8 cellular contexts compared by ENCODE assay signal in the genomic region with DNA sequence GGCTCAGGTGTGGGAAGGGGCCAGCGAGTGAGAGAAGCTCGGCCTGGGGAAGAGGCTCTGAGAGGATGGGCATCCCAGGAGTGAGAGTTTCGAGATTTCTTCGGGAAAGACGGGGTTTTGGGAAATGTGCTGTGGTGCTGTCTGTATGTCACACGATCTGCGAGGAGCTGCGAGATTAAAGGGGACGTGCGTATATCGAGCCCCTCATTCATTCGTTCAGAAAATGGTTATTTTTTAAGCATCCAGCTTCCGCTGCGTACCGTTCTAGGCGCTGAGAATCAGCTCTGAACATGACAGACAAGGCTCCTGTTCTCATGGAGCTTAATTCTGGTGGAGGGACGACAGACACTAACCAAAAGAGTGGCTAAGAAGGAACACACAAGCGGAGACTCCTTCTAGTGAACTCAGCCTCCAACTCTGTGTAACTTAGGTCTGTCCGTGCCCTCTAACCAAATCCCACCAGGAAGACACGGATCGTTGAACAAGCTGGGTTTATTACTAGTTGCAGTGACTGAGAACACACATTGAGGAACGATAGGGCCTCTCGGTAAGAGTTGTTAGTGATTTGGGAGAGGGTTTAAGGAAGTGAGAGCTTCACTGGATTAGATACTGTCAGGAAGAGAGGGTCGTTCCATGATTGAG. TPM values are rescaled to one million over a fixed set of nuclear protein-coding genes. Genes with fewer than 3 reads are reported as not detected.
DNase-seq lines count a peak whose midpoint lies in the region; ATAC-seq and TF ChIP-seq lines count a peak whose summit lies in the region.

No MANE protein-coding gene starts in this region.

- peaks cover 0 to 1% (median 0%) of the 10 kb centered on the region in 11 experiments; a peak in 3 of 22 replicates for H3K36me3 ChIP-seq in BLaER1 treated with 17β-estradiol and CSF1 and Interleukin-3, amounts not matched to agents 10 nM and 100 nM
- H3K36me3 ChIP-seq in trophoblast cell (ENCODE audit: control insufficient read depth in 1 of 2, insufficient read depth in 2 of 2, low read length in 2 of 2), result no peaks in the 10 kb centered on the region

- H3K79me1 ChIP-seq in trophoblast cell (ENCODE audit: low read length), result peaks cover 14% of the 10 kb centered on the region

- no peaks in the 10 kb centered on the region for H3K36me3 Mint-ChIP-seq in WTC11

- peak overlapping the region; percentile 89 to 99 (median 98) for H3K4me3 ChIP-seq in BLaER1 treated with 17β-estradiol and CSF1 and Interleukin-3, amounts not matched to agents 10 nM and 100 nM
- peak overlapping the region; percentile 94 to 95 for H3K4me3 ChIP-seq in foreskin fibroblast (ENCODE audit: low read depth in 1 of 2, low read length in 2 of 2)
- peak overlapping the region; percentile 93 for H3K4me3 ChIP-seq in trophoblast cell (ENCODE audit: low read depth, low read length)

- H2AK5ac ChIP-seq in trophoblast cell (ENCODE audit: low read length), result no peak overlapping the region

- H3K27me3 Mint-ChIP-seq in WTC11 (ENCODE audit: low read depth), result peaks cover 20% of the 10 kb centered on the region

- H3K4me1 Mint-ChIP-seq in WTC11, result peaks cover 60% of the 10 kb centered on the region

- H3K4ac ChIP-seq in trophoblast cell (ENCODE audit: low read depth, low read length), result no peak overlapping the region

- peak overlapping the region; percentile 94 to 98 (median 95) for H3K27ac ChIP-seq in BLaER1 treated with 17β-estradiol and CSF1 and Interleukin-3, amounts not matched to agents 10 nM and 100 nM
- H3K27ac ChIP-seq in trophoblast cell (ENCODE audit: low read depth, low read length), result peak overlapping the region; percentile 19

- peak overlapping the region; percentile 19 for H2BK120ac ChIP-seq in trophoblast cell (ENCODE audit: insufficient read depth, low read length, poor library complexity)

- peak overlapping the region; percentile 50 for H3K18ac ChIP-seq in trophoblast cell (ENCODE audit: low read length)

- POLR2A ChIA-PET in HEK293T (lab: Yijun Ruan, JAX) (interaction anchor here (0.7 to 4.2 kb wide), 25 partner anchors 11 to 620 kb away, joined by 3 to 29 read pairs (median 5); a partner anchor contains a TSS), WTC11 (lab: Charles Lee) (interaction anchor here (0.6 to 1.3 kb wide), 7 partner anchors 10 to 573 kb away, joined by 3 to 6 read pairs (median 4); no protein-coding TSS in a partner anchor)

- peak overlapping the region; percentile 95 for H3K27ac Mint-ChIP-seq in WTC11

- peak overlapping the region; percentile 92 to 99 (median 96) for H3K9ac ChIP-seq in BLaER1 treated with 17β-estradiol and CSF1 and Interleukin-3, amounts not matched to agents 10 nM and 100 nM
- peak overlapping the region; percentile 65 for H3K9ac ChIP-seq in trophoblast cell (ENCODE audit: low read length)

- no CpG with 5 or more reads among the region's 24 CpGs for WGBS in trophoblast cell (ENCODE audit: extremely low coverage, insufficient coverage, insufficient read length)

- H2AFZ ChIP-seq in trophoblast cell (ENCODE audit: insufficient read depth, low read length, poor library complexity), result peak overlapping the region; percentile 74

- H4K12ac ChIP-seq in trophoblast cell (ENCODE audit: low read depth, low read length), result peak overlapping the region; percentile 78

- H3K14ac ChIP-seq in trophoblast cell (ENCODE audit: low read length), result peak overlapping the region; percentile 63

- H3K4me1 ChIP-seq in BLaER1 treated with 17β-estradiol and CSF1 and Interleukin-3, amounts not matched to agents 10 nM and 100 nM, result peaks cover 37 to 44% (median 40%) of the 10 kb centered on the region in 10 experiments
- H3K4me1 ChIP-seq in trophoblast cell (ENCODE audit: control insufficient read depth in 1 of 2, insufficient read depth in 2 of 2, low read length in 2 of 2), result peaks cover 3 to 11% of the 10 kb centered on the region in 2 experiments

- no peak overlapping the region for H2BK5ac ChIP-seq in trophoblast cell (ENCODE audit: low read depth, low read length, poor library complexity)

- DNase-seq in HEK293T (ENCODE audit: extremely low spot score) (peak; percentile 18), WTC11 (ENCODE audit: low spot score) (no peak), foreskin fibroblast (peak in 1 of 2 donors; percentile 28), trophoblast cell (peak in 1 of 2 donors; percentile 14), cortex of kidney (lab: John Stamatoyannopoulos, UW) (no peak), SW 1271 (lab: John Stamatoyannopoulos, UW) (no peak)

- no peaks in the 10 kb centered on the region for H3K9me3 Mint-ChIP-seq in WTC11

- peak overlapping the region; percentile 93 for H3K4me3 Mint-ChIP-seq in WTC11

- H3K4me2 ChIP-seq in BLaER1 treated with 17β-estradiol and CSF1 and Interleukin-3, amounts not matched to agents 10 nM and 100 nM, result peak overlapping the region; percentile 64 to 99 (median 93)
- H3K4me2 ChIP-seq in trophoblast cell (ENCODE audit: low read length), result peak overlapping the region; percentile 65

- H3K9me3 ChIP-seq in BLaER1 treated with 17β-estradiol and CSF1 and Interleukin-3, amounts not matched to agents 10 nM and 100 nM (replicated peaks in 1 of 11), result no peaks in the 10 kb centered on the region
- H3K9me3 ChIP-seq in trophoblast cell (ENCODE audit: insufficient read depth, low read depth, low read length), result no peaks in the 10 kb centered on the region

- TF ChIP-seq CTCF in WTC11 (IDR thresholded peaks at IDR 0.05) (no peak), foreskin fibroblast (IDR thresholded peaks at IDR 0.05; ENCODE audit: low read depth, low read length) (no peak)

- H4K20me1 ChIP-seq in BLaER1 treated with 17β-estradiol and CSF1 and Interleukin-3, amounts not matched to agents 10 nM and 100 nM, result peaks cover 10 to 40% (median 26%) of the 10 kb centered on the region in 11 experiments; a peak in 20 of 22 replicates

- peak overlapping the region; percentile 94 for H4K8ac ChIP-seq in trophoblast cell (ENCODE audit: low read depth, low read length)

- CTCF ChIA-PET in HEK293T (lab: Yijun Ruan, JAX) (interaction anchor here (0.6 to 3.7 kb wide), 7 partner anchors 21 to 96 kb away, joined by 3 to 22 read pairs (median 3); no protein-coding TSS in a partner anchor), WTC11 (lab: Charles Lee) (interaction anchor here (0.7 to 5.9 kb wide), 13 partner anchors 22 to 286 kb away, joined by 3 to 65 read pairs (median 6); a partner anchor contains a TSS)

- ATAC-seq in WTC11 (no peak), GM18858 (IDR thresholded peaks at IDR 0.05; ENCODE audit: unreplicated experiment) (no peak)

- no peaks in the 10 kb centered on the region for H3K27me3 ChIP-seq in BLaER1 treated with 17β-estradiol and CSF1 and Interleukin-3, amounts not matched to agents 10 nM and 100 nM
- no peaks in the 10 kb centered on the region for H3K27me3 ChIP-seq in trophoblast cell (ENCODE audit: insufficient read depth, low read length)

- H3K23ac ChIP-seq in trophoblast cell (ENCODE audit: low read length), result no peak overlapping the region

- no peak overlapping the region for H2BK12ac ChIP-seq in trophoblast cell (ENCODE audit: low read length)

- peak overlapping the region; percentile 53 for H4K91ac ChIP-seq in trophoblast cell (ENCODE audit: low read depth, low read length)

- peaks cover 16% of the 10 kb centered on the region for H3K79me2 ChIP-seq in trophoblast cell (ENCODE audit: control insufficient read depth, insufficient read depth, low read length, poor library complexity)

TF ChIP-seq in HEK293T, 16 proteins besides CTCF, POLR2A, EP300 and RAD21:
- TF ChIP-seq LEF1 (IDR thresholded peaks at IDR 0.05; ENCODE audit: borderline replicate concordance) (no peak), HDGF (IDR thresholded peaks at IDR 0.05; ENCODE audit: borderline replicate concordance) (0 out of 2 replicates have a peak, but pooled peaks have one; percentile 74)

TF ChIP-seq in WTC11, 78 proteins besides CTCF, POLR2A, EP300 and RAD21 (continues in another document):
- TF ChIP-seq SMAD4 (CRISPR knock-in tag; IDR thresholded peaks at IDR 0.05), result no peak
- TF ChIP-seq, protein P1, sequence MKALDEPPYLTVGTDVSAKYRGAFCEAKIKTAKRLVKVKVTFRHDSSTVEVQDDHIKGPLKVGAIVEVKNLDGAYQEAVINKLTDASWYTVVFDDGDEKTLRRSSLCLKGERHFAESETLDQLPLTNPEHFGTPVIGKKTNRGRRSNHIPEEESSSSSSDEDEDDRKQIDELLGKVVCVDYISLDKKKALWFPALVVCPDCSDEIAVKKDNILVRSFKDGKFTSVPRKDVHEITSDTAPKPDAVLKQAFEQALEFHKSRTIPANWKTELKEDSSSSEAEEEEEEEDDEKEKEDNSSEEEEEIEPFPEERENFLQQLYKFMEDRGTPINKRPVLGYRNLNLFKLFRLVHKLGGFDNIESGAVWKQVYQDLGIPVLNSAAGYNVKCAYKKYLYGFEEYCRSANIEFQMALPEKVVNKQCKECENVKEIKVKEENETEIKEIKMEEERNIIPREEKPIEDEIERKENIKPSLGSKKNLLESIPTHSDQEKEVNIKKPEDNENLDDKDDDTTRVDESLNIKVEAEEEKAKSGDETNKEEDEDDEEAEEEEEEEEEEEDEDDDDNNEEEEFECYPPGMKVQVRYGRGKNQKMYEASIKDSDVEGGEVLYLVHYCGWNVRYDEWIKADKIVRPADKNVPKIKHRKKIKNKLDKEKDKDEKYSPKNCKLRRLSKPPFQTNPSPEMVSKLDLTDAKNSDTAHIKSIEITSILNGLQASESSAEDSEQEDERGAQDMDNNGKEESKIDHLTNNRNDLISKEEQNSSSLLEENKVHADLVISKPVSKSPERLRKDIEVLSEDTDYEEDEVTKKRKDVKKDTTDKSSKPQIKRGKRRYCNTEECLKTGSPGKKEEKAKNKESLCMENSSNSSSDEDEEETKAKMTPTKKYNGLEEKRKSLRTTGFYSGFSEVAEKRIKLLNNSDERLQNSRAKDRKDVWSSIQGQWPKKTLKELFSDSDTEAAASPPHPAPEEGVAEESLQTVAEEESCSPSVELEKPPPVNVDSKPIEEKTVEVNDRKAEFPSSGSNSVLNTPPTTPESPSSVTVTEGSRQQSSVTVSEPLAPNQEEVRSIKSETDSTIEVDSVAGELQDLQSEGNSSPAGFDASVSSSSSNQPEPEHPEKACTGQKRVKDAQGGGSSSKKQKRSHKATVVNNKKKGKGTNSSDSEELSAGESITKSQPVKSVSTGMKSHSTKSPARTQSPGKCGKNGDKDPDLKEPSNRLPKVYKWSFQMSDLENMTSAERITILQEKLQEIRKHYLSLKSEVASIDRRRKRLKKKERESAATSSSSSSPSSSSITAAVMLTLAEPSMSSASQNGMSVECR (CRISPR knock-in tag; IDR thresholded peaks at IDR 0.05; ENCODE audit: borderline replicate concordance), result peak; percentile 51; the same call in 1 of the 2 replicates
- TF ChIP-seq, protein P2, sequence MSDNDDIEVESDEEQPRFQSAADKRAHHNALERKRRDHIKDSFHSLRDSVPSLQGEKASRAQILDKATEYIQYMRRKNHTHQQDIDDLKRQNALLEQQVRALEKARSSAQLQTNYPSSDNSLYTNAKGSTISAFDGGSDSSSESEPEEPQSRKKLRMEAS (CRISPR knock-in tag; IDR thresholded peaks at IDR 0.05), result peak; percentile 60; the same call in 1 of the 2 replicates

RNA-seq across cellular contexts. Expression of a gene that starts 0.8 kb away (rescaled TPM):
- 48.4 to 52.2 TPM (median 51.2 TPM) in 3 replicates for total RNA-seq in WTC11 (2021)
- polyA plus RNA-seq in trophoblast cell (2013), result 24.2 and 25.2 TPM in 2 replicates
